ENCODE assay signal across 26 cellular contexts in the genomic region with DNA sequence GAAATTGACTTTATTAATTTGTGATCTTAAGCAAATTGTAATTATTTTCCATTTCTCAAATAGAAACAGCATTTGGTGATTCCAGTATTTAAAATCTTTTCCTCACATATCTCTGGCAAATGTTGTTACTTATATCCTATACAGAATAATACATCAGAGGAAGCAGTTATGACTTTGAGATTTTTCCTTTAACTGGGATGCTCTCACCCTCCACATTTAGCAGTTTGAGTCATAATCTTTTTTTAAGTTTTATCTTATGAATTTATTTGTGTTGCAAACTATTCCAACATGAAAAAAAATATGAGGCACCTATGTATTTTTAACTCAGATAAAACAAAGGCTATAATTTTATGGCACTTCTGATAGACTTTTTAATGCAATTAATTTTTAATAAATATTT.
DNase-seq lines count a peak whose midpoint lies in the region; ATAC-seq, FAIRE-seq and TF ChIP-seq lines count a peak whose summit lies in the region.
"Had no signal": no experiment of that assay in that cellular context is flagged by ENCODE, and none has a peak within 500 bp of the region (broad histone marks: within the 10 kb centered on the region; RNA-seq: fewer than 3 reads in every experiment).

No MANE protein-coding gene starts in this region.

- intact Hi-C loops in pancreas (cut with DNase I) = no loop called here
- intact Hi-C loops in left ventricle myocardium superior (cut with micrococcal nuclease) = no loop called here
- intact Hi-C loops in transverse colon (cut with DNase I; ENCODE audit: low total_unique reads) = no loop called here

- H3K4me3 ChIP-seq in pancreas (no peak overlapping the region), small intestine (ENCODE audit: low read depth in 1 of 2, low read length in 2 of 2) (no peak overlapping the region), transverse colon (no peak overlapping the region)
- H3K4me3 ChIP-seq: BLaER1, GM12878 had no signal

- H3K4me1 ChIP-seq in pancreas (peaks cover 15 to 30% (median 25%) of the 10 kb centered on the region in 3 donors), small intestine (ENCODE audit: control insufficient read depth in 2 of 2, insufficient read depth in 1 of 2, low read depth in 1 of 2, low read length in 1 of 2) (no peaks in the 10 kb centered on the region), transverse colon (peaks cover 0 to 8% (median 0%) of the 10 kb centered on the region in 4 donors)
- H3K4me1 ChIP-seq: BE2C, BLaER1 had no signal

- peaks cover 0 to 10% (median 0%) of the 10 kb centered on the region in 9 donors for H3K9me3 Mint-ChIP-seq in naive thymus-derived CD8-positive, alpha-beta T cell
- H3K9me3 Mint-ChIP-seq: CD4-positive, CD25-positive, alpha-beta regulatory T cell had no signal

- ATAC-seq in pancreas (no peak), left ventricle myocardium superior (no peak)
- no peak for ATAC-seq in naive thymus-derived CD8-positive, alpha-beta T cell
- ATAC-seq: GM12878 had no signal

- no peak overlapping the region for H3K4me3 Mint-ChIP-seq in naive thymus-derived CD8-positive, alpha-beta T cell
- H3K4me3 Mint-ChIP-seq: CD14-positive monocyte; CD4-positive, alpha-beta memory T cell; CD4-positive, CD25-positive, alpha-beta regulatory T cell; CD8-positive, alpha-beta memory T cell had no signal

- no peaks in the 10 kb centered on the region for H3K27me3 Mint-ChIP-seq in naive thymus-derived CD8-positive, alpha-beta T cell
- H3K27me3 Mint-ChIP-seq: CD4-positive, alpha-beta memory T cell; CD4-positive, CD25-positive, alpha-beta regulatory T cell; CD8-positive, alpha-beta memory T cell had no signal

- POLR2A ChIA-PET in naive thymus-derived CD8-positive, alpha-beta T cell (lab: Charles Lee) = no interaction called here

- in situ Hi-C loops in transverse colon (cut with MboI; ENCODE audit: low pct_ligation_motif_present in 1 of 4, low pct_unique_long_range_greater_than_20kb in 1 of 4, low sequenced_read_pairs in 3 of 4) = no loop called here

- no peak for DNase-seq in pancreas
- no peak for DNase-seq in small intestine
- DNase-seq in naive thymus-derived CD8-positive, alpha-beta T cell = no peak
- DNase-seq in left ventricle myocardium superior = no peak
- no peak for DNase-seq in transverse colon
- DNase-seq: 8988T; ACHN; BE2C; C1 segment of cervical spinal cord; CD4-positive, alpha-beta memory T cell; CD4-positive, CD25-positive, alpha-beta regulatory T cell; CD8-positive, alpha-beta memory T cell; COR-L47; DMS 273 treated with DMSO at 0.1 percent for 48 hours; DMS153; DMS79; DND-41; EL; GDM1 had no signal

- TF ChIP-seq CTCF in pancreas (IDR thresholded peaks at IDR 0.05) (no peak), transverse colon (IDR thresholded peaks at IDR 0.05) (no peak)

- H3K27ac Mint-ChIP-seq in naive thymus-derived CD8-positive, alpha-beta T cell = no peak overlapping the region
- H3K27ac Mint-ChIP-seq: CD14-positive monocyte; CD4-positive, alpha-beta memory T cell; CD4-positive, CD25-positive, alpha-beta regulatory T cell had no signal

- TF ChIP-seq POLR2A in transverse colon (IDR thresholded peaks at IDR 0.05) = no peak

- FAIRE-seq in islet of Langerhans (lab: Jason Lieb, UNC) = peak; percentile 69
- peak; percentile 64 for FAIRE-seq in pancreas (lab: Jason Lieb, UNC)
- FAIRE-seq in small intestine (lab: Jason Lieb, UNC) = peak; percentile 10
- FAIRE-seq: A204.1, GM12878, GM12892, GM18507 had no signal

- TF ChIP-seq EP300 in transverse colon (IDR thresholded peaks at IDR 0.05; ENCODE audit: low read depth) = no peak

- H3K36me3 ChIP-seq in pancreas (no peaks in the 10 kb centered on the region), small intestine (ENCODE audit: control insufficient read depth in 2 of 2, insufficient read depth in 2 of 2, low read length in 2 of 2) (no peaks in the 10 kb centered on the region), transverse colon (no peaks in the 10 kb centered on the region)
- H3K36me3 ChIP-seq: BE2C, BLaER1 had no signal

- H3K4me1 Mint-ChIP-seq in naive thymus-derived CD8-positive, alpha-beta T cell = no peaks in the 10 kb centered on the region
- H3K4me1 Mint-ChIP-seq: CD4-positive, alpha-beta memory T cell; CD4-positive, CD25-positive, alpha-beta regulatory T cell; CD8-positive, alpha-beta memory T cell had no signal

- peaks cover 0 to 2% (median 0%) of the 10 kb centered on the region in 3 donors for H3K36me3 Mint-ChIP-seq in naive thymus-derived CD8-positive, alpha-beta T cell
- H3K36me3 Mint-ChIP-seq: CD4-positive, CD25-positive, alpha-beta regulatory T cell had no signal

- no peaks in the 10 kb centered on the region for H3K27me3 ChIP-seq in pancreas
- H3K27me3 ChIP-seq in small intestine (ENCODE audit: control insufficient read depth in 2 of 2, insufficient read depth in 2 of 2, low read length in 2 of 2) = no peaks in the 10 kb centered on the region
- no peaks in the 10 kb centered on the region for H3K27me3 ChIP-seq in transverse colon
- H3K27me3 ChIP-seq: BE2C, BLaER1 had no signal

- H3K9me3 ChIP-seq in pancreas = no peaks in the 10 kb centered on the region
- H3K9me3 ChIP-seq in small intestine (ENCODE audit: control insufficient read depth, low read depth) = no peaks in the 10 kb centered on the region
- no peaks in the 10 kb centered on the region for H3K9me3 ChIP-seq in transverse colon
- H3K9me3 ChIP-seq: BE2C, BLaER1 had no signal

- H3K27ac ChIP-seq in pancreas = no peak overlapping the region
- H3K27ac ChIP-seq in small intestine (ENCODE audit: low read depth in 1 of 2, low read length in 1 of 2) = no peak overlapping the region
- no peak overlapping the region for H3K27ac ChIP-seq in transverse colon
- H3K27ac ChIP-seq: BLaER1 had no signal
